In the genomic region with DNA sequence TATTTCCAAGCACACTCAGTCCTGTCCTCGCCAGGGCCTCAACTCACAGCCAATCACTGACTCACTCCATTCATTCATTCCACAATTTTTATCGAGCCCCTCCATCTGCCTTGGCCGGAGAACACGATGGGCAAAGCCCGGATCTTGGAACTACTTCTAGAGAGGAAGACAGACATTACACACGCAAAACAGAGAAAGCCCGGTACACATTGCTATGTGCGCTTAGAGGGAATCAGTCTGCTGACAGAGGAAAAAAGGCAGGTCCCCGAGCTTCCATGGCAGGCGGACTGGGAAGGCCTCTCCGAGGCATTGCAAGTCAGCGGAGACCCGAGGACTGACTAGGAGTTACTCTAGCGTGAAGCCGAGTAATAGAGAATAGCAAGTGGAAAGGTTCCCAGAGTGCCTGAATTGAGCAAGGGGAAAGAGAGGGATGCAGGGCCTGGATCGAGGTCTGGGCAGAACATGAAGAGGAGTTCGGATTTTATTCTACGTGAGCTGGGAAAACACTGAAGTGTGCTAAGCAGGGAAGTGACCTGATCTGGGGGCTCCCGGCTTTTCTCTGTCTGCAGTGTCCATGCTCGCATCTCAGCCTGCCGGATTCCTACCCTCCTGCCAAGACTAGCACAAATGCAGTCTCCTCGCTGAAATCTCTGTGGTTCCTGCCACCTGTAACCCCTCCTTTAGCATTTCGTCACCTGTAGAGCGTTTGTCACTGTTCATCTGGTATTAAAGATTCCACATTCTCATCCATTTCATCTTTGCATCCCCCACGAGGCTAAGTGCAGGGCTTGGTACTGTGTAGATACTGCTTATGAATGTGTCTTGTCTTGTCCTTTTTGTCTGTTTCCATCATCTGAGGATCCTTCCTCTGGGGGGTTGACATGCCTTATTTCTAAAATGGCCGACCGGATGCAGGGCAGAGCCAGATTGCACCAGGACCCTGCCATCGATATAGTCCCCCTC, we compare ENCODE assay signal across 1 cellular context.
TF ChIP-seq lines count a peak whose summit lies in the region.

No MANE protein-coding gene starts in this region.

TF ChIP-seq in SK-N-SH treated with all-trans-retinoic acid at 6 μM for 48 hours, 23 proteins besides CTCF, POLR2A, EP300 and RAD21 (continued from another document):
- TF ChIP-seq, protein P1, sequence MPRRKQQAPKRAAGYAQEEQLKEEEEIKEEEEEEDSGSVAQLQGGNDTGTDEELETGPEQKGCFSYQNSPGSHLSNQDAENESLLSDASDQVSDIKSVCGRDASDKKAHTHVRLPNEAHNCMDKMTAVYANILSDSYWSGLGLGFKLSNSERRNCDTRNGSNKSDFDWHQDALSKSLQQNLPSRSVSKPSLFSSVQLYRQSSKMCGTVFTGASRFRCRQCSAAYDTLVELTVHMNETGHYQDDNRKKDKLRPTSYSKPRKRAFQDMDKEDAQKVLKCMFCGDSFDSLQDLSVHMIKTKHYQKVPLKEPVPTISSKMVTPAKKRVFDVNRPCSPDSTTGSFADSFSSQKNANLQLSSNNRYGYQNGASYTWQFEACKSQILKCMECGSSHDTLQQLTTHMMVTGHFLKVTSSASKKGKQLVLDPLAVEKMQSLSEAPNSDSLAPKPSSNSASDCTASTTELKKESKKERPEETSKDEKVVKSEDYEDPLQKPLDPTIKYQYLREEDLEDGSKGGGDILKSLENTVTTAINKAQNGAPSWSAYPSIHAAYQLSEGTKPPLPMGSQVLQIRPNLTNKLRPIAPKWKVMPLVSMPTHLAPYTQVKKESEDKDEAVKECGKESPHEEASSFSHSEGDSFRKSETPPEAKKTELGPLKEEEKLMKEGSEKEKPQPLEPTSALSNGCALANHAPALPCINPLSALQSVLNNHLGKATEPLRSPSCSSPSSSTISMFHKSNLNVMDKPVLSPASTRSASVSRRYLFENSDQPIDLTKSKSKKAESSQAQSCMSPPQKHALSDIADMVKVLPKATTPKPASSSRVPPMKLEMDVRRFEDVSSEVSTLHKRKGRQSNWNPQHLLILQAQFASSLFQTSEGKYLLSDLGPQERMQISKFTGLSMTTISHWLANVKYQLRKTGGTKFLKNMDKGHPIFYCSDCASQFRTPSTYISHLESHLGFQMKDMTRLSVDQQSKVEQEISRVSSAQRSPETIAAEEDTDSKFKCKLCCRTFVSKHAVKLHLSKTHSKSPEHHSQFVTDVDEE (CRISPR knock-in tag; IDR thresholded peaks at IDR 0.05), result no peak
- TF ChIP-seq ZFP30 (CRISPR knock-in tag; IDR thresholded peaks at IDR 0.05), result no peak
- no peak for TF ChIP-seq TCF4 (CRISPR knock-in tag; IDR thresholded peaks at IDR 0.05; ENCODE audit: borderline replicate concordance)
- TF ChIP-seq BACH2 (CRISPR knock-in tag; IDR thresholded peaks at IDR 0.05; ENCODE audit: borderline replicate concordance), result no peak
- TF ChIP-seq ARNTL (CRISPR knock-in tag; IDR thresholded peaks at IDR 0.05; ENCODE audit: borderline replicate concordance, low read depth), result no peak
- no peak for TF ChIP-seq ZC3H10 (CRISPR knock-in tag; IDR thresholded peaks at IDR 0.05)
- TF ChIP-seq ZNF70 (CRISPR knock-in tag; IDR thresholded peaks at IDR 0.05), result no peak
- TF ChIP-seq, protein P2, sequence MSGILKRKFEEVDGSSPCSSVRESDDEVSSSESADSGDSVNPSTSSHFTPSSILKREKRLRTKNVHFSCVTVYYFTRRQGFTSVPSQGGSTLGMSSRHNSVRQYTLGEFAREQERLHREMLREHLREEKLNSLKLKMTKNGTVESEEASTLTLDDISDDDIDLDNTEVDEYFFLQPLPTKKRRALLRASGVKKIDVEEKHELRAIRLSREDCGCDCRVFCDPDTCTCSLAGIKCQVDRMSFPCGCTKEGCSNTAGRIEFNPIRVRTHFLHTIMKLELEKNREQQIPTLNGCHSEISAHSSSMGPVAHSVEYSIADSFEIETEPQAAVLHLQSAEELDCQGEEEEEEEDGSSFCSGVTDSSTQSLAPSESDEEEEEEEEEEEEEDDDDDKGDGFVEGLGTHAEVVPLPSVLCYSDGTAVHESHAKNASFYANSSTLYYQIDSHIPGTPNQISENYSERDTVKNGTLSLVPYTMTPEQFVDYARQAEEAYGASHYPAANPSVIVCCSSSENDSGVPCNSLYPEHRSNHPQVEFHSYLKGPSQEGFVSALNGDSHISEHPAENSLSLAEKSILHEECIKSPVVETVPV (CRISPR knock-in tag; IDR thresholded peaks at IDR 0.05), result no peak
TF ChIP-seq in SK-N-SH treated with all-trans-retinoic acid at 6 μM for 48 hours: peak in this region for 0.
